In the genomic region with DNA sequence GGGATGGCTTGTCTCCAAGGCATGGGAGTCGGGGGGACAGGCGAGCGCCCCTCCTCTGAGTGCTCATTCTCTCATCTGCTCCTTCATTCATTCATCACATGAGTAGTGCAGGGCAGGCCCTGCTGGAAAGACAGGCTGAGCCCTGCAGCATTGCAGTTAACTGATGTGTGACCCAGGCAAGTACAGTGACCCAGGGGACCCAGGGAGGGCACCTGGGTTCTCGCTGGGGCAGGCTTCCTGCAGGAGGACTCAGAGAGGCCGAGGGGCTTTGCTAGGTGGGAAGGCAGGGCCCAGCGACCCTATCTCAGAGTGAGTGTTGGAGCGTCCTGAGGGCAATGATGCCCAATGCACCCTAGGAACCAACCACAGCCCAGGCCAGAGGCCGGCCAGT, we compare ENCODE assay signal across 2 cellular contexts.
TF ChIP-seq lines count a peak whose summit lies in the region.

No MANE protein-coding gene starts in this region.

TF ChIP-seq in liver, 16 proteins besides CTCF, POLR2A, EP300 and RAD21:
- TF ChIP-seq RXRA (IDR thresholded peaks at IDR 0.05) (no peak), FOXA1 (IDR thresholded peaks at IDR 0.05) (no peak), REST (IDR thresholded peaks at IDR 0.05) (no peak), FOXA2 (IDR thresholded peaks at IDR 0.05) (no peak), YY1 (IDR thresholded peaks at IDR 0.05) (no peak), SP1 (IDR thresholded peaks at IDR 0.05) (no peak)
- TF ChIP-seq, protein P1, sequence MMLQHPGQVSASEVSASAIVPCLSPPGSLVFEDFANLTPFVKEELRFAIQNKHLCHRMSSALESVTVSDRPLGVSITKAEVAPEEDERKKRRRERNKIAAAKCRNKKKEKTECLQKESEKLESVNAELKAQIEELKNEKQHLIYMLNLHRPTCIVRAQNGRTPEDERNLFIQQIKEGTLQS (IDR thresholded peaks at IDR 0.05) = no peak
TF ChIP-seq in liver: peak in this region for 0.

TF ChIP-seq in HepG2, 621 proteins besides CTCF, POLR2A, EP300 and RAD21:
- no peak for TF ChIP-seq ZZZ3 (CRISPR knock-in tag; IDR thresholded peaks at IDR 0.05; ENCODE audit: borderline replicate concordance)
- TF ChIP-seq ZEB1 (IDR thresholded peaks at IDR 0.05; ENCODE audit: insufficient replicate concordance, low read depth) = no peak
- no peak for TF ChIP-seq ETV5 (CRISPR knock-in tag; IDR thresholded peaks at IDR 0.05; ENCODE audit: borderline replicate concordance)
- no peak for TF ChIP-seq RFXANK (CRISPR knock-in tag; IDR thresholded peaks at IDR 0.05)
- TF ChIP-seq SP4 (CRISPR knock-in tag; IDR thresholded peaks at IDR 0.05) = no peak
- TF ChIP-seq CREM (IDR thresholded peaks at IDR 0.05) = no peak
- no peak for TF ChIP-seq CREM (CRISPR knock-in tag; IDR thresholded peaks at IDR 0.05)
- TF ChIP-seq, protein P2, sequence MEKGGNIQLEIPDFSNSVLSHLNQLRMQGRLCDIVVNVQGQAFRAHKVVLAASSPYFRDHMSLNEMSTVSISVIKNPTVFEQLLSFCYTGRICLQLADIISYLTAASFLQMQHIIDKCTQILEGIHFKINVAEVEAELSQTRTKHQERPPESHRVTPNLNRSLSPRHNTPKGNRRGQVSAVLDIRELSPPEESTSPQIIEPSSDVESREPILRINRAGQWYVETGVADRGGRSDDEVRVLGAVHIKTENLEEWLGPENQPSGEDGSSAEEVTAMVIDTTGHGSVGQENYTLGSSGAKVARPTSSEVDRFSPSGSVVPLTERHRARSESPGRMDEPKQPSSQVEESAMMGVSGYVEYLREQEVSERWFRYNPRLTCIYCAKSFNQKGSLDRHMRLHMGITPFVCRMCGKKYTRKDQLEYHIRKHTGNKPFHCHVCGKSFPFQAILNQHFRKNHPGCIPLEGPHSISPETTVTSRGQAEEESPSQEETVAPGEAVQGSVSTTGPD (CRISPR knock-in tag; IDR thresholded peaks at IDR 0.05) = no peak
- no peak for TF ChIP-seq ZKSCAN5 (CRISPR knock-in tag; IDR thresholded peaks at IDR 0.05)
- no peak for TF ChIP-seq DZIP1 (CRISPR knock-in tag; IDR thresholded peaks at IDR 0.05)
- no peak for TF ChIP-seq ELF4 (CRISPR knock-in tag; IDR thresholded peaks at IDR 0.05; ENCODE audit: borderline replicate concordance)
- no peak for TF ChIP-seq KDM1A (CRISPR knock-in tag; IDR thresholded peaks at IDR 0.05)
